Comparison of ENCODE assay signal across 11 cellular contexts in the genomic region with DNA sequence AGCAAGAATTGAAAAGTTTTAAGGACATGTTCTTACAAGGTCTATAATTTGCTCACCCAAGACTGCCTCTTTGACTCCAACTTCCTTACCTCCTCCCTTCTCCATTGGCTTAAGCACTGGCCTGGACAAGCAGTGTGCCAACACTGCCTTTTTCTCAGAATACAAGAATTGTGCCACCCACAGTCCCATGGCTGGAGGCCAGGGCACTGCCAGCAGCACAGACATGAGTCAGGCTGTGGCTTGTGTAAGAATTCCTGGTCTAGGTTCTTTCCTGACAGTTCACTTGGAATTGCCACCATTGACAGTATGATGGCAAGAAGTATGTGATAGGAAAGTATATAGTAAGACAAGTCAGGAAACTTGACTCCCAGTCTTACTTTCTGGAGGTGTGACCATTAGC.
DNase-seq lines count a peak whose midpoint lies in the region; ATAC-seq and TF ChIP-seq lines count a peak whose summit lies in the region.
"Had no signal": no experiment of that assay in that cellular context is flagged by ENCODE, and none has a peak within 500 bp of the region (broad histone marks: within the 10 kb centered on the region; RNA-seq: fewer than 3 reads in every experiment).

No MANE protein-coding gene starts in this region.

- intact Hi-C loops in left lung (cut with DNase I), result no loop called here
- intact Hi-C loops in transverse colon (cut with DNase I; ENCODE audit: low total_unique reads), result no loop called here

- peak; percentile 56 for DNase-seq in LoVo (ENCODE audit: low spot score)
- DNase-seq in coronary artery (ENCODE audit: low spot score), result peak; percentile 95
- DNase-seq in left lung, result peak; percentile 84
- DNase-seq in transverse colon, result peak; percentile 39
- DNase-seq in GM13976 (ENCODE audit: low spot score), result no peak
- no peak for DNase-seq in NCI-H510A (lab: John Stamatoyannopoulos, UW)
- DNase-seq in natural killer cell treated with Interleukin-12 subunit alpha and Interleukin-12 subunit beta and Interleukin-15 and Interleukin-18, amount 100 ng/mL, for 72 hours (ENCODE audit: low spot score), result no peak
- DNase-seq: KG1, nephron progenitor cell had no signal

- H3K4me1 Mint-ChIP-seq in natural killer cell treated with Interleukin-12 subunit alpha and Interleukin-12 subunit beta and Interleukin-15 and Interleukin-18, amount 100 ng/mL, for 72 hours (ENCODE audit: low read depth in 2 of 2), result peaks cover 0 to 2% of the 10 kb centered on the region in 2 donors

- TF ChIP-seq CTCF in coronary artery (IDR thresholded peaks at IDR 0.05) (no peak), left lung (IDR thresholded peaks at IDR 0.05) (no peak), transverse colon (IDR thresholded peaks at IDR 0.05) (no peak), GM13976 (IDR thresholded peaks at IDR 0.05; ENCODE audit: borderline replicate concordance, control extremely low read depth, extremely low read depth, insufficient read depth, missing control alignments) (no peak)

- no peak for TF ChIP-seq POLR2A in transverse colon (IDR thresholded peaks at IDR 0.05)

- H3K27me3 Mint-ChIP-seq in natural killer cell treated with Interleukin-12 subunit alpha and Interleukin-12 subunit beta and Interleukin-15 and Interleukin-18, amount 100 ng/mL, for 72 hours, result no peaks in the 10 kb centered on the region

- H3K4me3 Mint-ChIP-seq in natural killer cell treated with Interleukin-12 subunit alpha and Interleukin-12 subunit beta and Interleukin-15 and Interleukin-18, amount 100 ng/mL, for 72 hours, result no peak overlapping the region
- H3K4me3 Mint-ChIP-seq: nephron progenitor cell had no signal

- peaks cover 0 to 31% of the 10 kb centered on the region in 2 donors for H3K4me1 ChIP-seq in left lung
- peaks cover 0 to 18% (median 3%) of the 10 kb centered on the region in 4 donors for H3K4me1 ChIP-seq in transverse colon
- H3K4me1 ChIP-seq: uterus had no signal

- peak overlapping the region; percentile 13 to 21 for H3K27ac ChIP-seq in coronary artery
- H3K27ac ChIP-seq in left lung, result peak overlapping the region in 1 of 2 donors; percentile 34
- no peak overlapping the region for H3K27ac ChIP-seq in transverse colon
- H3K27ac ChIP-seq: cardiac muscle cell, uterus had no signal

- H3K9me3 ChIP-seq in left lung, result no peaks in the 10 kb centered on the region
- no peaks in the 10 kb centered on the region for H3K9me3 ChIP-seq in transverse colon
- H3K9me3 ChIP-seq: uterus had no signal

- no peaks in the 10 kb centered on the region for H3K36me3 ChIP-seq in left lung
- no peaks in the 10 kb centered on the region for H3K36me3 ChIP-seq in transverse colon
- H3K36me3 ChIP-seq: cardiac muscle cell, uterus had no signal

- ATAC-seq in left lung, result peak; percentile 96
- ATAC-seq in natural killer cell treated with Interleukin-12 subunit alpha and Interleukin-12 subunit beta and Interleukin-15 and Interleukin-18, amount 100 ng/mL, for 72 hours, result no peak

- H3K27ac Mint-ChIP-seq in natural killer cell treated with Interleukin-12 subunit alpha and Interleukin-12 subunit beta and Interleukin-15 and Interleukin-18, amount 100 ng/mL, for 72 hours, result no peak overlapping the region
- H3K27ac Mint-ChIP-seq: nephron progenitor cell had no signal

- in situ Hi-C loops in transverse colon (cut with MboI; ENCODE audit: low pct_ligation_motif_present in 1 of 4, low pct_unique_long_range_greater_than_20kb in 1 of 4, low sequenced_read_pairs in 3 of 4), result no loop called here
- in situ Hi-C loops in GM13976 (cut with MboI; ENCODE audit: low sequenced_read_pairs, unreplicated experiment), result no loop called here

- H3K4me3 ChIP-seq in coronary artery (no peak overlapping the region), left lung (no peak overlapping the region), transverse colon (no peak overlapping the region)
- H3K4me3 ChIP-seq: cardiac muscle cell, uterus had no signal

- H3K9me3 Mint-ChIP-seq in natural killer cell treated with Interleukin-12 subunit alpha and Interleukin-12 subunit beta and Interleukin-15 and Interleukin-18, amount 100 ng/mL, for 72 hours, result no peaks in the 10 kb centered on the region
- H3K9me3 Mint-ChIP-seq: nephron progenitor cell had no signal

- TF ChIP-seq EP300 in transverse colon (IDR thresholded peaks at IDR 0.05; ENCODE audit: low read depth), result no peak

- no peaks in the 10 kb centered on the region for H3K36me3 Mint-ChIP-seq in natural killer cell treated with Interleukin-12 subunit alpha and Interleukin-12 subunit beta and Interleukin-15 and Interleukin-18, amount 100 ng/mL, for 72 hours

- H3K27me3 ChIP-seq in left lung (no peaks in the 10 kb centered on the region), transverse colon (no peaks in the 10 kb centered on the region)
- H3K27me3 ChIP-seq: uterus had no signal

Comparison
In these comparisons a context has a peak if more than half of its experiments do, and no peak if none do; other contexts are left out.
1. DNase-seq: peak in LoVo (single experiment), coronary artery (single experiment), left lung (2 of 2) and transverse colon (single experiment); none in GM13976 (single experiment), NCI-H510A (single experiment) and natural killer cell treated with Interleukin-12 subunit alpha and Interleukin-12 subunit beta and Interleukin-15 and Interleukin-18, amount 100 ng/mL, for 72 hours (single experiment).
2. H3K27ac ChIP-seq: peak in coronary artery (2 of 2); none in transverse colon (0 of 4).